In the genomic region with DNA sequence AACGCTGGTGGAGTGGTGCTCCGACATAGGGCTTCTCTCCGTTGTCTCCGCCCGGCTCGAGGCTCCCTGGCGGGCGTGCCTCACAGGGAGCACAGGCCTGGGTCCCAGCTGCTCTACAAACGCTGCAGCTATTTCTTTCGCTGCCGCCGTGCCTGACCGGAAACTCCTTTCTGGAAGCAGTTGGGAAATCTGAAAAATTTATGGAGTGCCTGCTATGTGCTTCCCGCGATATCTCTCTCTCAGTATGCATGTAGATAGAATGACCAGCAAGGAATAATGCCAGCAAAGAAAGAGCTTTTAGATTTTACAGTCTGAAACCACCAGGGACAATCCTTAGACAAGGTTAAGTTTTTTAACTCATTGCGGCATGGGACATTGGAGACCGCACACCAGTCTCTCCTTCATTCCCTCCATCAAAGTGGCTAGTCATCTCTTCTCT, we compare ENCODE assay signal across 8 cellular contexts. TPM values are rescaled to one million over a fixed set of nuclear protein-coding genes. Genes with fewer than 3 reads are reported as not detected.
DNase-seq lines count a peak whose midpoint lies in the region; ATAC-seq, FAIRE-seq and TF ChIP-seq lines count a peak whose summit lies in the region.

No MANE protein-coding gene starts in this region.

- H3K27ac ChIP-seq in MM.1S (ENCODE audit: low read length): no peak overlapping the region
- H3K27ac ChIP-seq in effector memory CD4-positive, alpha-beta T cell (ENCODE audit: insufficient read depth, low read length, poor library complexity, severe bottlenecking): peak overlapping the region; percentile 25

- H3K4me1 ChIP-seq in MM.1S (ENCODE audit: low read length): peaks cover 3% of the 10 kb centered on the region; the same call in 1 of the 2 replicates
- H3K4me1 ChIP-seq in effector memory CD4-positive, alpha-beta T cell (ENCODE audit: control insufficient read depth, insufficient read depth, low read length, poor library complexity, severe bottlenecking): peaks cover 21% of the 10 kb centered on the region
- H3K4me1 ChIP-seq in neuron (ENCODE audit: insufficient read depth, low read length): peaks cover 17% of the 10 kb centered on the region

- H3K36me3 ChIP-seq in MM.1S (replicated peaks; ENCODE audit: insufficient read depth, low read length) (no peaks in the 10 kb centered on the region), neuron (ENCODE audit: insufficient read depth, low read length) (peaks cover 11% of the 10 kb centered on the region)
- no peaks in the 10 kb centered on the region for H3K36me3 ChIP-seq in effector memory CD4-positive, alpha-beta T cell (ENCODE audit: control insufficient read depth, insufficient read depth, low read length)

- H3K79me2 ChIP-seq in MM.1S (ENCODE audit: low read length): peaks cover 14% of the 10 kb centered on the region

- TF ChIP-seq POLR2A in GM12891 (IDR thresholded peaks at IDR 0.05; ENCODE audit: low read depth, low read length): no peak

- H3K4me3 ChIP-seq in MM.1S (ENCODE audit: low read length): peak overlapping the region; percentile 91
- peak overlapping the region; percentile 40 for H3K4me3 ChIP-seq in effector memory CD4-positive, alpha-beta T cell (ENCODE audit: insufficient read depth, low read depth, low read length, poor library complexity, severe bottlenecking)
- H3K4me3 ChIP-seq in neuron (ENCODE audit: low read length): peak overlapping the region; percentile 66

- no peaks in the 10 kb centered on the region for H4K20me1 ChIP-seq in MM.1S (ENCODE audit: insufficient read depth, low read length)

- ATAC-seq in HG03469 (IDR thresholded peaks at IDR 0.05; ENCODE audit: unreplicated experiment): no peak

- H2AFZ ChIP-seq in MM.1S (ENCODE audit: low read length) (peak overlapping the region; percentile 100), neuron (ENCODE audit: low read depth, low read length) (peak overlapping the region; percentile 94)

- H3K4me2 ChIP-seq in MM.1S (ENCODE audit: low read depth, low read length): peak overlapping the region; percentile 88

- TF ChIP-seq CTCF in MM.1S (IDR thresholded peaks at IDR 0.05; ENCODE audit: low read length): no peak

- H3F3A ChIP-seq in MM.1S (ENCODE audit: insufficient read depth, low read length): no peaks in the 10 kb centered on the region

- H3K9ac ChIP-seq in MM.1S (ENCODE audit: low read length): peak overlapping the region; percentile 48; the same call in 1 of the 2 replicates

- H3K9me3 ChIP-seq in MM.1S (replicated peaks; ENCODE audit: insufficient read depth, low read length) (no peaks in the 10 kb centered on the region), neuron (ENCODE audit: low read length) (no peaks in the 10 kb centered on the region)
- H3K9me3 ChIP-seq in effector memory CD4-positive, alpha-beta T cell (ENCODE audit: control insufficient read depth, low read length): no peaks in the 10 kb centered on the region

- H3K27me3 ChIP-seq in MM.1S (replicated peaks; ENCODE audit: insufficient read depth, low read length) (no peaks in the 10 kb centered on the region), neuron (ENCODE audit: insufficient read depth, low read length) (no peaks in the 10 kb centered on the region)
- H3K27me3 ChIP-seq in effector memory CD4-positive, alpha-beta T cell (replicated peaks; ENCODE audit: control insufficient read depth, insufficient read depth, low read length, poor library complexity, severe bottlenecking): no peaks in the 10 kb centered on the region

- peak; percentile 63 for DNase-seq in NCI-H510A treated with DMSO at 0.1 percent for 48 hours (lab: John Stamatoyannopoulos, UW)
- DNase-seq in NCI-H510A (lab: John Stamatoyannopoulos, UW): no peak
- DNase-seq in MM.1S: peak; percentile 35
- DNase-seq in effector memory CD4-positive, alpha-beta T cell: no peak
- DNase-seq in COLO829 (ENCODE audit: low spot score): no peak
- DNase-seq in GM12891 (ENCODE audit: insufficient read length, low spot score): no peak

- no peaks in the 10 kb centered on the region for H3K9me2 ChIP-seq in MM.1S (replicated peaks; ENCODE audit: insufficient read depth, low read length)

- FAIRE-seq in GM12891 (lab: Jason Lieb, UNC): no peak

TF ChIP-seq in GM12891, 5 proteins besides CTCF, POLR2A, EP300 and RAD21:
- TF ChIP-seq PAX5 (IDR thresholded peaks at IDR 0.05; ENCODE audit: insufficient read depth, low read length, severe bottlenecking): no peak
- TF ChIP-seq POU2F2 (IDR thresholded peaks at IDR 0.05; ENCODE audit: low read depth, low read length): no peak
- no peak for TF ChIP-seq TAF1 (IDR thresholded peaks at IDR 0.05; ENCODE audit: low read depth, low read length)
- no peak for TF ChIP-seq SPI1 (IDR thresholded peaks at IDR 0.05; ENCODE audit: low read depth, low read length)
- no peak for TF ChIP-seq POLR2AphosphoS5 (IDR thresholded peaks at IDR 0.05; ENCODE audit: low read depth, low read length)

RNA-seq across cellular contexts. Expression of gene NPHP3, which starts 0.8 kb away (rescaled TPM):
- polyA plus RNA-seq in GM12891 (2012; ENCODE audit: low read depth, missing spikeins): 3.0 TPM

Comparison
In these comparisons a context has a peak if more than half of its experiments do, and no peak if none do; other contexts are left out.
1. DNase-seq: peak in NCI-H510A treated with DMSO at 0.1 percent for 48 hours (single experiment) and MM.1S (single experiment); none in NCI-H510A (single experiment), effector memory CD4-positive, alpha-beta T cell (0 of 3), COLO829 (single experiment) and GM12891 (single experiment).
2. H3K4me3 ChIP-seq: peak in every context shown above with its lines; median percentile 91 in MM.1S; 66 in neuron; 40 in effector memory CD4-positive, alpha-beta T cell.